Comparison of ENCODE assay signal across 16 cellular contexts in the genomic region with DNA sequence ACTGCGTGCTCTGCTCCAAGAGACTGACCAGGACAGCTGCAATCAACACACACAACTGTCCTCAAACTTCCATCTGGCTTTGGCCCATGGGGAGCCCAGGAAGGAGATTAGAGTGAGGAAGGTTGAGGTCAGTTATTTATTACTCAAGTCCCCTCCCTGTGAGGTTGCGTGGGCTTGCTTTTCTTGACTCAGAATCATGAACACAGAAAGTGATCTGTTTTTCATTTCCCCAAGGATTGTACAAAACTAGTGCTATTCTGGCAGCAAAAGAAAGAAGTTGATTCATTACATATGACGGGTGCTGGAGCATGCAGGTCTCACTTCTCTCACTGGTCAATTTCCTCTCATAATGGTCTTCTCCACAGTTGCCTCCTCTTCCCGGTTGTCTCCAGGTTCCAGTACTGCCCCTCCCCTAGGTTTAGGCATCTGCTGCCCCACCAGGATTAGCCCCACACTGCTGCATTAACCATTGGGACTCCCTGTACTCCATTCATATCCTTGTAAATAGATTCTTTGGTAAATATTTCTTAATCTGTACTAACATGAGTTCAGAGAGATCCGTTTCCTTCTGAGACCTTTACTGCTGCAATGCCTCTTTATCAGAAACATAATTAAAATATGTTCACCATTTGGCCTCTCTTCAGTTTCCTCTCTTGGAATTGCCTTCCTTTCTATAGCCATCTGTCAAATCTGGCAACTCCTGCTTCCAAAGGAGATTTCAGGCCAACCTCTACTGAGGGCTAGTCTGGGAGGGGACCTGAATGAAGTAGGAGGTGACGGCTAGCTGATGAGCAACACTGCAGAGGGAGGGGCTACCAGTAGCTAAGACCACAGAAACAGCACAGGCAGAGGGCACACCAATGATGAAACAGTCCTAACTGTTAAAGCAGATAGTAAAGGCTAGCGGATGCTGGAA.
A peak's percentile ranks its signal among the peaks of the same experiment; 100 is the strongest.
DNase-seq lines count a peak whose midpoint lies in the region; ATAC-seq lines count a peak whose summit lies in the region.
"Had no signal": no experiment of that assay in that cellular context is flagged by ENCODE, and none has a peak within 500 bp of the region (broad histone marks: within the 10 kb centered on the region; RNA-seq: fewer than 3 reads in every experiment).

No MANE protein-coding gene starts in this region.

- ATAC-seq in right cardiac atrium: peak; percentile 88 to 95
- ATAC-seq: Panc1; stimulated activated effector memory CD8-positive, alpha-beta T cell treated with anti-CD3 and anti-CD28 coated beads, Interleukin-12 subunit alpha, Interleukin-12 subunit beta, amount 100 ng/mL, for 72 hours had no signal

- H3K4me1 ChIP-seq in right cardiac atrium (ENCODE audit: control insufficient read depth, insufficient read depth, low read length): peaks cover 3% of the 10 kb centered on the region
- H3K4me1 ChIP-seq: BLaER1 had no signal

- no peak overlapping the region for H3K27ac ChIP-seq in right cardiac atrium (ENCODE audit: low read length)
- H3K27ac ChIP-seq: BLaER1 had no signal

- 40% methylated on average over 7 of the region's 7 CpGs for WGBS in right cardiac atrium

- intact Hi-C loops in right cardiac atrium (cut with DNase I): no loop called here

- no peak overlapping the region for H3K4me3 ChIP-seq in right cardiac atrium (ENCODE audit: low read length)
- no peak overlapping the region for H3K4me3 ChIP-seq in skeletal muscle cell (ENCODE audit: low read depth, low read length)
- H3K4me3 ChIP-seq: BLaER1 had no signal

- H3K9me3 ChIP-seq in right cardiac atrium (ENCODE audit: control insufficient read depth, low read length): no peaks in the 10 kb centered on the region
- H3K9me3 ChIP-seq: BLaER1 had no signal

- peak; percentile 73 for DNase-seq in MV-4-11 (lab: John Stamatoyannopoulos, UW)
- peak; percentile 90 for DNase-seq in cerebellar cortex (ENCODE audit: low spot score)
- DNase-seq in right cardiac atrium: peak; percentile 70 to 80 (median 71)
- peak; percentile 86 for DNase-seq in skeletal muscle cell (ENCODE audit: low read depth)
- DNase-seq in NOMO-1 treated with dmso at 0.1 percent for 144 hours (lab: John Stamatoyannopoulos, UW; ENCODE audit: unreplicated experiment): no peak
- DNase-seq in SW 1271 (lab: John Stamatoyannopoulos, UW): no peak
- DNase-seq in activated T-cell treated with anti-CD3 and anti-CD28 coated beads, Interleukin-2, amount 50 U/mL, for 1 hour: no peak
- DNase-seq in T-helper 2 cell: no peak
- DNase-seq: activated CD4-positive, alpha-beta T cell treated with anti-CD3 and anti-CD28 coated beads for 4 hours; activated T-cell treated with anti-CD3 and anti-CD28 coated beads, Interleukin-2, amount 50 U/mL, for 48 hours; islet precursor cell; NCI-H1092 treated with DMSO at 0.1 percent for 48 hours; stimulated activated CD4-positive, alpha-beta T cell treated with anti-CD3 and anti-CD28 coated beads, Interleukin-4, amount 100 ng/mL, for 4 hours had no signal

- no peaks in the 10 kb centered on the region for H3K27me3 ChIP-seq in right cardiac atrium (ENCODE audit: control insufficient read depth, insufficient read depth)
- H3K27me3 ChIP-seq: BLaER1 had no signal

Comparison
In these comparisons a context has a peak if more than half of its experiments do, and no peak if none do; other contexts are left out.
1. DNase-seq: peak in MV-4-11 (single experiment), cerebellar cortex (single experiment), right cardiac atrium (3 of 3) and skeletal muscle cell (single experiment); none in NOMO-1 treated with dmso at 0.1 percent for 144 hours (single experiment), SW 1271 (0 of 2), activated T-cell treated with anti-CD3 and anti-CD28 coated beads, Interleukin-2, amount 50 U/mL, for 1 hour (single experiment) and T-helper 2 cell (0 of 5).